In the genomic region with DNA sequence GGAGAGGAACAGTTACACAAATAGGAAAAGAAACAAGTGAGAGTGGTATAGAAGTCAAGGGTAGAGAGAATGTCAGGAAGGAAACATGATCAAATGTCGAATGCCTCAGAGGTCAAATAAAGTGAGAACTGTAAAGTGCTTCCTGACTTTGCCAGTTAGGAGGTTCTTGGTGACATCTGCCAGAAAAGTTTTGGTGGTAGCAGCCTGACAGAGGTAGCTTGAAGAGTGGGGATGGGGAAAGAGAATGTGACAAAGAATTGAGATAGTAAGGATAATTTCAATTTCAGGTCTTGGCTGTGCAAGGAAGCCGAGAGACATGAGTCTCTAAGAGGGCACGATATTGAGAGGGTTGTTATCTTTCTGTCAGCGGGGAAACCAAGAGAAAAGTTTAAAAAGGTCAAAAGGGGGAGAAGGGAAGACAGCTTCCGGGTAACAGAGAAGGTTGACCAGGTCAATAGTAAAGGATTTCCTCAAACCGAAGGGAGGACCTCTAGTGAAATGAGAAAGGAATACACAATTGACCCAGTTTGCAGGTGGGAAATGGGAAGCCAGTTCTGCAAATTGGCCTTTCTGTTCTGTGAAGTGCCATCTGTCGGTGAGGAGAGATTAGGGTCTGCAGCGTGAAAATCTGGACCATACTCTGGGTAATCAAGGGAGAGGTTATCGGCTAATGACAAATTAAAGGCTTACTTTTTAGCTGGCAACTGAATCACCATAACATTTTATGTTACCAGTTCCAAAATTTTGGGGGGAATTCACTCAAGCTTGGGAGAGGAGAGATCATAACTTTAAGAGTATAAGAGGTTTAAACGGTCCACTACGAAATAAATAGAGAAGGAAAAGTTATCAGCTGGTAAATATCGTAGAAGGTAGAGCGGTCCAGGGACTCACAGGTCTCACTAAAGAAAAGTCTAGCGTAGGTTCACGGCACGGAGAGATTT, we compare ENCODE assay signal across 8 cellular contexts. TPM values are rescaled to one million over a fixed set of nuclear protein-coding genes. Genes with fewer than 3 reads are reported as not detected.
A peak's percentile ranks its signal among the peaks of the same experiment; 100 is the strongest.
DNase-seq lines count a peak whose midpoint lies in the region; ATAC-seq and TF ChIP-seq lines count a peak whose summit lies in the region.

No MANE protein-coding gene starts in this region.

- H3K9ac ChIP-seq in SK-N-MC (ENCODE audit: insufficient read length), result peak overlapping the region; percentile 99

- peak overlapping the region; percentile 84 for H3K4me3 ChIP-seq in LNCaP clone FGC (ENCODE audit: low read depth, low read length)
- peak overlapping the region; percentile 88 for H3K4me3 ChIP-seq in SK-N-MC
- H3K4me3 ChIP-seq in effector memory CD4-positive, alpha-beta T cell (ENCODE audit: insufficient read depth, low read depth, low read length, poor library complexity, severe bottlenecking), result peak overlapping the region; percentile 92

- TF ChIP-seq CTCF in LNCaP clone FGC (IDR thresholded peaks at IDR 0.05; ENCODE audit: control insufficient read depth, extremely low read depth, insufficient read depth), result peak; percentile 63

- DNase-seq in SIG-M5 treated with dmso at 0.1 percent for 504 hours (lab: John Stamatoyannopoulos, UW; ENCODE audit: unreplicated experiment), result peak; percentile 70
- DNase-seq in SIG-M5 (lab: John Stamatoyannopoulos, UW), result no peak
- no peak for DNase-seq in LNCaP clone FGC (ENCODE audit: low read depth)
- no peak for DNase-seq in SK-N-MC (ENCODE audit: low read depth, low spot score)
- DNase-seq in effector memory CD4-positive, alpha-beta T cell, result no peak
- peak; percentile 26 for DNase-seq in mucosa of gallbladder (ENCODE audit: low spot score)

- peaks cover 2% of the 10 kb centered on the region for H3K36me3 ChIP-seq in SK-N-MC (ENCODE audit: insufficient read depth, low read length)
- H3K36me3 ChIP-seq in effector memory CD4-positive, alpha-beta T cell (ENCODE audit: control insufficient read depth, insufficient read depth, low read length), result peaks cover 2% of the 10 kb centered on the region

- H3K27ac ChIP-seq in SK-N-MC, result peak overlapping the region; percentile 100; the same call in 1 of the 2 replicates
- H3K27ac ChIP-seq in effector memory CD4-positive, alpha-beta T cell (ENCODE audit: insufficient read depth, low read length, poor library complexity, severe bottlenecking), result peak overlapping the region; percentile 97

- no peaks in the 10 kb centered on the region for H3K9me3 ChIP-seq in SK-N-MC (ENCODE audit: low read depth, low read length)
- H3K9me3 ChIP-seq in effector memory CD4-positive, alpha-beta T cell (ENCODE audit: control insufficient read depth, low read length), result no peaks in the 10 kb centered on the region

- ATAC-seq in GM21528 (IDR thresholded peaks at IDR 0.05; ENCODE audit: low FRiP score, unreplicated experiment) (no peak), HG02588 (IDR thresholded peaks at IDR 0.05; ENCODE audit: unreplicated experiment) (no peak)

- H3K27me3 ChIP-seq in effector memory CD4-positive, alpha-beta T cell (replicated peaks; ENCODE audit: control insufficient read depth, insufficient read depth, low read length, poor library complexity, severe bottlenecking), result no peaks in the 10 kb centered on the region

- H3K4me1 ChIP-seq in effector memory CD4-positive, alpha-beta T cell (ENCODE audit: control insufficient read depth, insufficient read depth, low read length, poor library complexity, severe bottlenecking), result peaks cover 25% of the 10 kb centered on the region

RNA-seq across cellular contexts. Expression of gene BRD2, which starts 1.0 kb away (rescaled TPM):
- 150 TPM for total RNA-seq in mucosa of gallbladder

RNA-seq across cellular contexts. Expression of gene HLA-DMA, which starts 14.5 kb away (rescaled TPM):
- 68.2 TPM for total RNA-seq in mucosa of gallbladder

RNA-seq across cellular contexts. Expression of gene HLA-DMB, which starts 26.6 kb away (rescaled TPM):
- 43.2 TPM for total RNA-seq in mucosa of gallbladder

RNA-seq across cellular contexts. Expression of gene HLA-DOA, which starts 42.0 kb away (rescaled TPM):
- total RNA-seq in mucosa of gallbladder, result 8.4 TPM

Comparison
In these comparisons a context has a peak if more than half of its experiments do, and no peak if none do; other contexts are left out.
1. DNase-seq: peak in SIG-M5 treated with dmso at 0.1 percent for 504 hours (single experiment) and mucosa of gallbladder (single experiment); none in SIG-M5 (single experiment), LNCaP clone FGC (single experiment), SK-N-MC (single experiment) and effector memory CD4-positive, alpha-beta T cell (0 of 3).
2. Peak in every context shown above with its lines, with median percentiles within 50 percentile points of each other: H3K4me3 ChIP-seq.